Comparison of ENCODE assay signal across 19 cellular contexts in the genomic region with DNA sequence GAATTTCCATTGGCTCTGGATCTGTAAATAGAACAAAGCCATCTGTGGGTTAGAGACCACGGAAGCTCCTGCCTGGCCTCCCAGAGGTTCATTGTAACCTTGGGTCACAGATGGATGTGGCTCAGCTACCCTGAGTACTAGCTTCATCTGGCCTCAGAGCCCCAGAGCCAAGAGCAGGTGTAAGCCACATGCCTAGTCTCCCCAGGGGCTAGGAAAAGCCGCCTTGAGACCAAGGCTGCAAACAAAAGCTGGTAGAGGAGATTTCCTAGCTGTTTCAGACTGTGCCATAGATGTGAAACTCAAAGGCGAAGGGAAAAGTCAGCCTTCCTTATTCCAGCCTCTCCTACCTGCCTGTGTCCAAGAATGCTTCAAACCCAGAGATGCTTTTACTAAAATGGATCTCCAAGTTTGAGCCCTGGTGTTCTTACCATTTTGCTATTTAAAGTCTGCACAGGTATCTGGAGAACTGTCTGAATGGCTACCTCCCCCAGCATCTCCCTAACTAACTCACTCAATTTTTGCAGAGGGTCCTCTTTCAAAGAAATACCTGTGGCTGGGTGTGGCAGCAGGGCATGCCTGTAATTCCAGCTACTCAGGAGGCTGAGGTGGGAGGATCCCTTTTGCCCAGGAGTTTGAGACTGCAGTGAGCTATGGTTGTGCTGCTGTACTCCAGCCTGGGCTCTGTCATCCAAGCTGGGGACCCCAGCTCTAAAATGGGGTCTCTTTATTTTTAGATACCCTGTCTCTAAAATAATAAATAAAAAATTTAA. TPM values are rescaled to one million over a fixed set of nuclear protein-coding genes. Genes with fewer than 3 reads are reported as not detected.
A peak's percentile ranks its signal among the peaks of the same experiment; 100 is the strongest.
DNase-seq lines count a peak whose midpoint lies in the region; ATAC-seq and TF ChIP-seq lines count a peak whose summit lies in the region.
"Had no signal": no experiment of that assay in that cellular context is flagged by ENCODE, and none has a peak within 500 bp of the region (broad histone marks: within the 10 kb centered on the region; RNA-seq: fewer than 3 reads in every experiment).

No MANE protein-coding gene starts in this region.

- H3K36me3 Mint-ChIP-seq in WTC11: no peaks in the 10 kb centered on the region
- H3K36me3 Mint-ChIP-seq: activated naive CD8-positive, alpha-beta T cell treated with anti-CD3 and anti-CD28 coated beads, Interleukin-2, amount 10 ng/mL, durations not matched to agents 7 days and 5 days; CD4-positive, CD25-positive, alpha-beta regulatory T cell had no signal

- no peaks in the 10 kb centered on the region for H3K36me3 ChIP-seq in trophoblast cell (ENCODE audit: control insufficient read depth in 1 of 2, insufficient read depth in 2 of 2, low read length in 2 of 2)
- H3K36me3 ChIP-seq in body of pancreas (replicated peaks in 1 of 2; ENCODE audit: insufficient read depth in 1 of 2, low read depth in 2 of 2): no peaks in the 10 kb centered on the region
- no peaks in the 10 kb centered on the region for H3K36me3 ChIP-seq in neuronal stem cell (replicated peaks in 1 of 2; ENCODE audit: control insufficient read depth in 2 of 2, insufficient read depth in 2 of 2, low read length in 2 of 2)
- H3K36me3 ChIP-seq: breast epithelium, gastroesophageal sphincter, right lobe of liver, upper lobe of right lung had no signal

- no peak overlapping the region for H2AK5ac ChIP-seq in trophoblast cell (ENCODE audit: low read length)
- no peak overlapping the region for H2AK5ac ChIP-seq in neuronal stem cell (ENCODE audit: low read depth, low read length)

- H2BK5ac ChIP-seq in trophoblast cell (ENCODE audit: low read depth, low read length, poor library complexity): no peak overlapping the region
- H2BK5ac ChIP-seq in neuronal stem cell (ENCODE audit: low read length): no peak overlapping the region

- CTCF ChIA-PET in WTC11 (lab: Charles Lee): interaction anchor here (0.6 to 2.5 kb wide), 6 partner anchors 9 to 464 kb away, joined by 3 to 17 read pairs (median 4); no protein-coding TSS in a partner anchor

- H3K9ac ChIP-seq in trophoblast cell (ENCODE audit: low read length) (no peak overlapping the region), neuronal stem cell (ENCODE audit: low read depth, low read length, poor library complexity) (no peak overlapping the region)

- peaks cover 9% of the 10 kb centered on the region for H3K79me1 ChIP-seq in trophoblast cell (ENCODE audit: low read length)
- H3K79me1 ChIP-seq in neuronal stem cell (ENCODE audit: low read depth, low read length): no peaks in the 10 kb centered on the region

- intact Hi-C loops in body of pancreas (cut with DNase I): no loop called here

- ATAC-seq in WTC11 (no peak), HG02981 (IDR thresholded peaks at IDR 0.05; ENCODE audit: unreplicated experiment) (no peak), body of pancreas (no peak)
- ATAC-seq: gastroesophageal sphincter; right lobe of liver; stimulated activated naive CD8-positive, alpha-beta T cell treated with anti-CD3 and anti-CD28 coated beads, Interleukin-15, amount 100 ng/mL, for 72 hours; upper lobe of right lung had no signal

- H3K27me3 ChIP-seq in trophoblast cell (ENCODE audit: insufficient read depth, low read length) (no peaks in the 10 kb centered on the region), body of pancreas (no peaks in the 10 kb centered on the region), neuronal stem cell (ENCODE audit: control insufficient read depth in 3 of 3, insufficient read depth in 3 of 3, low read depth in 1 of 3, low read length in 3 of 3) (no peaks in the 10 kb centered on the region)
- H3K27me3 ChIP-seq: breast epithelium, dorsolateral prefrontal cortex, gastroesophageal sphincter, right lobe of liver, upper lobe of right lung had no signal

- DNase-seq in NCI-H526 (lab: John Stamatoyannopoulos, UW): peak; percentile 3 to 29
- DNase-seq in NCI-H526 treated with DMSO at 0.1 percent for 48 hours (lab: John Stamatoyannopoulos, UW): no peak
- peak; percentile 41 for DNase-seq in NCI-H187 treated with DMSO at 0.1 percent for 48 hours (lab: John Stamatoyannopoulos, UW)
- DNase-seq in WTC11 (ENCODE audit: low spot score): peak; percentile 26
- no peak for DNase-seq in trophoblast cell
- DNase-seq in body of pancreas: no peak
- no peak for DNase-seq in neuronal stem cell (ENCODE audit: low spot score)
- DNase-seq: activated B cell treated with CpG ODN at 0.5 μM for 24 hours; activated naive CD8-positive, alpha-beta T cell treated with anti-CD3 and anti-CD28 coated beads, Interleukin-2, amount 10 ng/mL, durations not matched to agents 7 days and 5 days; CD4-positive, CD25-positive, alpha-beta regulatory T cell; right lobe of liver; SHP77 treated with DMSO at 0.1 percent for 48 hours; stimulated activated naive CD8-positive, alpha-beta T cell treated with anti-CD3 and anti-CD28 coated beads, Interleukin-15, amount 100 ng/mL, for 72 hours; upper lobe of right lung had no signal

- H4K91ac ChIP-seq in trophoblast cell (ENCODE audit: low read depth, low read length) (no peak overlapping the region), neuronal stem cell (ENCODE audit: low read depth, low read length, poor library complexity) (no peak overlapping the region)

- H2AFZ ChIP-seq in trophoblast cell (ENCODE audit: insufficient read depth, low read length, poor library complexity) (no peak overlapping the region), neuronal stem cell (ENCODE audit: low read length) (no peak overlapping the region)

- no peak overlapping the region for H3K23ac ChIP-seq in trophoblast cell (ENCODE audit: low read length)
- no peak overlapping the region for H3K23ac ChIP-seq in neuronal stem cell (ENCODE audit: low read depth, low read length, poor library complexity)

- no peaks in the 10 kb centered on the region for H3K27me3 Mint-ChIP-seq in WTC11 (ENCODE audit: low read depth)

- H3K4me2 ChIP-seq in trophoblast cell (ENCODE audit: low read length): peak overlapping the region; percentile 31
- H3K4me2 ChIP-seq in neuronal stem cell (ENCODE audit: insufficient read depth, low read length, poor library complexity, severe bottlenecking): no peak overlapping the region

- H2BK12ac ChIP-seq in trophoblast cell (ENCODE audit: low read length) (peak overlapping the region; percentile 63), neuronal stem cell (ENCODE audit: low read length) (no peak overlapping the region)

- no peak overlapping the region for H3K4ac ChIP-seq in trophoblast cell (ENCODE audit: low read depth, low read length)
- H3K4ac ChIP-seq in neuronal stem cell (ENCODE audit: low read length): no peak overlapping the region

- H4K8ac ChIP-seq in trophoblast cell (ENCODE audit: low read depth, low read length) (no peak overlapping the region), neuronal stem cell (ENCODE audit: low read depth, low read length) (no peak overlapping the region)

- no peak overlapping the region for H3K27ac ChIP-seq in trophoblast cell (ENCODE audit: low read depth, low read length)
- no peak overlapping the region for H3K27ac ChIP-seq in body of pancreas
- H3K27ac ChIP-seq in neuronal stem cell (replicated peaks; ENCODE audit: low read length): no peak overlapping the region
- H3K27ac ChIP-seq: breast epithelium, gastroesophageal sphincter, right lobe of liver, upper lobe of right lung had no signal

- TF ChIP-seq CTCF in WTC11 (IDR thresholded peaks at IDR 0.05) (no peak), body of pancreas (IDR thresholded peaks at IDR 0.05) (no peak)

- H3K4me3 Mint-ChIP-seq in WTC11: no peak overlapping the region
- H3K4me3 Mint-ChIP-seq: activated B cell treated with CpG ODN at 0.5 μM for 24 hours; activated naive CD8-positive, alpha-beta T cell treated with anti-CD3 and anti-CD28 coated beads, Interleukin-2, amount 10 ng/mL, durations not matched to agents 7 days and 5 days; CD4-positive, CD25-positive, alpha-beta regulatory T cell; stimulated activated naive CD8-positive, alpha-beta T cell treated with anti-CD3 and anti-CD28 coated beads, Interleukin-15, amount 100 ng/mL, for 72 hours had no signal

- H3K27ac Mint-ChIP-seq in WTC11: no peak overlapping the region; the same call in 1 of the 2 replicates
- H3K27ac Mint-ChIP-seq: activated B cell treated with CpG ODN at 0.5 μM for 24 hours; activated naive CD8-positive, alpha-beta T cell treated with anti-CD3 and anti-CD28 coated beads, Interleukin-2, amount 10 ng/mL, durations not matched to agents 7 days and 5 days; CD4-positive, CD25-positive, alpha-beta regulatory T cell; stimulated activated naive CD8-positive, alpha-beta T cell treated with anti-CD3 and anti-CD28 coated beads, Interleukin-15, amount 100 ng/mL, for 72 hours had no signal

- TF ChIP-seq POLR2A in body of pancreas (IDR thresholded peaks at IDR 0.05): no peak

- H3K18ac ChIP-seq in trophoblast cell (ENCODE audit: low read length): no peak overlapping the region
- H3K18ac ChIP-seq in neuronal stem cell (ENCODE audit: low read length): no peak overlapping the region

- peak overlapping the region; percentile 20 for H2BK120ac ChIP-seq in trophoblast cell (ENCODE audit: insufficient read depth, low read length, poor library complexity)
- no peak overlapping the region for H2BK120ac ChIP-seq in neuronal stem cell (ENCODE audit: low read depth, low read length)

- no peak overlapping the region for H3K4me3 ChIP-seq in trophoblast cell (ENCODE audit: low read depth, low read length)
- no peak overlapping the region for H3K4me3 ChIP-seq in body of pancreas
- no peak overlapping the region for H3K4me3 ChIP-seq in neuronal stem cell (ENCODE audit: low read length in 2 of 2)
- H3K4me3 ChIP-seq: breast epithelium, dorsolateral prefrontal cortex, gastroesophageal sphincter, right lobe of liver, upper lobe of right lung had no signal

- POLR2A ChIA-PET in WTC11 (lab: Charles Lee): interaction anchor here (1.4 to 1.7 kb wide), 2 partner anchors 42 to 43 kb away, joined by 4 to 6 read pairs; a partner anchor contains a TSS

- no peak overlapping the region for H2BK15ac ChIP-seq in neuronal stem cell (ENCODE audit: low read length)

- H3K9me3 ChIP-seq in trophoblast cell (ENCODE audit: insufficient read depth, low read depth, low read length): no peaks in the 10 kb centered on the region
- H3K9me3 ChIP-seq in body of pancreas: no peaks in the 10 kb centered on the region
- no peaks in the 10 kb centered on the region for H3K9me3 ChIP-seq in neuronal stem cell (replicated peaks in 1 of 2; ENCODE audit: control insufficient read depth in 2 of 2, insufficient read depth in 1 of 2, low read depth in 1 of 2, low read length in 2 of 2)
- H3K9me3 ChIP-seq: breast epithelium, gastroesophageal sphincter, right lobe of liver, upper lobe of right lung had no signal

- H3K4me1 Mint-ChIP-seq in WTC11: peaks cover 42% of the 10 kb centered on the region
- H3K4me1 Mint-ChIP-seq: activated B cell treated with CpG ODN at 0.5 μM for 24 hours; activated naive CD8-positive, alpha-beta T cell treated with anti-CD3 and anti-CD28 coated beads, Interleukin-2, amount 10 ng/mL, durations not matched to agents 7 days and 5 days; CD4-positive, CD25-positive, alpha-beta regulatory T cell; stimulated activated naive CD8-positive, alpha-beta T cell treated with anti-CD3 and anti-CD28 coated beads, Interleukin-15, amount 100 ng/mL, for 72 hours had no signal

- WGBS in trophoblast cell (ENCODE audit: extremely low coverage, insufficient coverage, insufficient read length): no CpG with 5 or more reads among the region's 3 CpGs
- WGBS in body of pancreas, 2 donors: 55 to 66% methylated on average over 2 to 3 of the region's 3 CpGs
- WGBS in neuronal stem cell (ENCODE audit: extremely low coverage in 2 of 2, insufficient read length in 2 of 2, insufficient replicate concordance in 1 of 2), 2 donors: no CpG with 5 or more reads among the region's 3 CpGs

- H3K79me2 ChIP-seq in trophoblast cell (ENCODE audit: control insufficient read depth, insufficient read depth, low read length, poor library complexity): peaks cover 2% of the 10 kb centered on the region

- peaks cover 18 to 19% of the 10 kb centered on the region in 2 experiments for H3K4me1 ChIP-seq in trophoblast cell (ENCODE audit: control insufficient read depth in 1 of 2, insufficient read depth in 2 of 2, low read length in 2 of 2)
- no peaks in the 10 kb centered on the region for H3K4me1 ChIP-seq in body of pancreas
- H3K4me1 ChIP-seq in neuronal stem cell (ENCODE audit: control insufficient read depth in 2 of 2, insufficient read depth in 1 of 2, low read depth in 1 of 2, low read length in 2 of 2): peaks cover 24 to 30% of the 10 kb centered on the region in 2 donors
- H3K4me1 ChIP-seq: breast epithelium, gastroesophageal sphincter, right lobe of liver, upper lobe of right lung had no signal

- H3K9me3 Mint-ChIP-seq in WTC11: no peaks in the 10 kb centered on the region
- H3K9me3 Mint-ChIP-seq: activated B cell treated with CpG ODN at 0.5 μM for 24 hours; stimulated activated naive CD8-positive, alpha-beta T cell treated with anti-CD3 and anti-CD28 coated beads, Interleukin-15, amount 100 ng/mL, for 72 hours had no signal

- H3K14ac ChIP-seq in trophoblast cell (ENCODE audit: low read length) (no peak overlapping the region), neuronal stem cell (ENCODE audit: low read length) (no peak overlapping the region)

- no peak overlapping the region for H4K12ac ChIP-seq in trophoblast cell (ENCODE audit: low read depth, low read length)

RNA-seq across cellular contexts. Expression of a gene that starts 42.3 kb away (rescaled TPM):
- total RNA-seq in WTC11 (2021) (65.4 to 95.0 TPM (median 65.7 TPM) in 3 replicates), body of pancreas (10 to 100 TPM; 30.4 to 69.9 TPM)
- 18.6 and 19.9 TPM in 2 replicates for polyA plus RNA-seq in trophoblast cell (2013)
- polyA plus RNA-seq in neuronal stem cell (2013, experiment 1 of 2): 46.3 TPM
- polyA plus RNA-seq in neuronal stem cell (2013, experiment 2 of 2): 51.7 TPM
- total RNA-seq: activated naive CD8-positive, alpha-beta T cell treated with anti-CD3 and anti-CD28 coated beads, Interleukin-2, amount 10 ng/mL, durations not matched to agents 7 days and 5 days; OCI-LY7 had no signal

Comparison
In these comparisons a context has a peak if more than half of its experiments do, and no peak if none do; other contexts are left out.
1. DNase-seq: peak in NCI-H526 (2 of 2), NCI-H187 treated with DMSO at 0.1 percent for 48 hours (single experiment) and WTC11 (single experiment); none in NCI-H526 treated with DMSO at 0.1 percent for 48 hours (single experiment), trophoblast cell (0 of 2), body of pancreas (0 of 4) and neuronal stem cell (single experiment).